Comparison of ENCODE assay signal across 9 cellular contexts in the genomic region with DNA sequence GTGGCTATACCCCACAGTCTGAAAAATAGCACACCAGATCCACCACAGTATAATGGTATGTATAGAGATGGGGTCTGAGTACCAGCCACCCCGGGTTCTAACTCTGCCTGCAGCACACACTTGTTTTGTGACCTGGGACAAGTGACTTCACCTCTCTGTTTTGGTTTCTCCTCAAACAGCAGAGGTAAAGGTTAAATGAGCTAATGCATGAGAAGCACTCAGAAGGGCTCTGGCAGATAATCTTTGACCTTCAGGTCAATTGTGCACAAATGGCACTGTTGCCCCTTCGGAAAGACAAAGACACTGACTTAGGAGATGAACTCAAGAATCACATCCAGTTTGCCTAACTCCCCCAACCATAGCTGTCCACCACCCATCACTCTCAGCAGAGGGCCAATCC. TPM values are rescaled to one million over a fixed set of nuclear protein-coding genes. Genes with fewer than 3 reads are reported as not detected.
DNase-seq lines count a peak whose midpoint lies in the region; ATAC-seq and TF ChIP-seq lines count a peak whose summit lies in the region.
"Had no signal": no experiment of that assay in that cellular context is flagged by ENCODE, and none has a peak within 500 bp of the region (broad histone marks: within the 10 kb centered on the region; RNA-seq: fewer than 3 reads in every experiment).

No MANE protein-coding gene starts in this region.

- H3K27ac ChIP-seq in CD4-positive, alpha-beta memory T cell (ENCODE audit: low read depth, low read length): peak overlapping the region; percentile 63
- H3K27ac ChIP-seq in RWPE1 (0 out of 2 replicates have a peak overlapping the region, but pooled peaks have one; percentile 12), psoas muscle (peak overlapping the region; percentile 100)

- no peaks in the 10 kb centered on the region for H3K27me3 Mint-ChIP-seq in CD4-positive, alpha-beta memory T cell
- H3K27me3 Mint-ChIP-seq in effector memory CD8-positive, alpha-beta T cell: no peaks in the 10 kb centered on the region

- POLR2A ChIA-PET in CD4-positive, alpha-beta memory T cell (lab: Charles Lee; ENCODE audit: partially characterized antibody): interaction anchor here (1.0 to 11.4 kb wide), 4 partner anchors 11 to 139 kb away, joined by 3 to 307 read pairs (median 56); no protein-coding TSS in a partner anchor
- POLR2A ChIA-PET in RWPE1 (lab: Yijun Ruan, JAX; ENCODE audit: low non-redundant PET): no interaction called here

- H3K4me3 ChIP-seq in CD4-positive, alpha-beta memory T cell (ENCODE audit: low read length in 2 of 2): no peak overlapping the region
- H3K4me3 ChIP-seq in psoas muscle: no peak overlapping the region

- no peak for DNase-seq in CD4-positive, alpha-beta memory T cell
- DNase-seq in RWPE1 (ENCODE audit: low spot score): no peak
- no peak for DNase-seq in effector memory CD8-positive, alpha-beta T cell
- DNase-seq in psoas muscle: peak in 1 of 2 donors; percentile 0
- DNase-seq in MV-4-11 (lab: John Stamatoyannopoulos, UW): no peak
- DNase-seq in left lobe of liver (ENCODE audit: low spot score): no peak
- DNase-seq in amniotic stem cell (lab: John Stamatoyannopoulos, UW): no peak
- DNase-seq: NCI-H1436 treated with DMSO at 0.1 percent for 48 hours had no signal

- peaks cover 10 to 30% of the 10 kb centered on the region in 2 donors for H3K36me3 Mint-ChIP-seq in CD4-positive, alpha-beta memory T cell
- H3K36me3 Mint-ChIP-seq in effector memory CD8-positive, alpha-beta T cell (ENCODE audit: insufficient read depth): peaks cover 17% of the 10 kb centered on the region

- ATAC-seq in effector memory CD8-positive, alpha-beta T cell (replicated peaks): no peak
- ATAC-seq in psoas muscle: no peak
- ATAC-seq in HG03039 (IDR thresholded peaks at IDR 0.05; ENCODE audit: unreplicated experiment): no peak
- no peak for ATAC-seq in left lobe of liver

- no peaks in the 10 kb centered on the region for H3K36me3 ChIP-seq in CD4-positive, alpha-beta memory T cell (ENCODE audit: insufficient read depth, low read length)
- H3K36me3 ChIP-seq in psoas muscle (ENCODE audit: insufficient read depth in 1 of 2, low read depth in 1 of 2): no peaks in the 10 kb centered on the region

- intact Hi-C loops in CD4-positive, alpha-beta memory T cell (cut with micrococcal nuclease): no loop called here
- intact Hi-C loops in psoas muscle (cut with DNase I): no loop called here

- H3K4me1 Mint-ChIP-seq in CD4-positive, alpha-beta memory T cell: peaks cover 46 to 84% (median 63%) of the 10 kb centered on the region in 4 donors
- peaks cover 40 to 56% of the 10 kb centered on the region in 2 donors for H3K4me1 Mint-ChIP-seq in effector memory CD8-positive, alpha-beta T cell (ENCODE audit: low read depth in 2 of 2)

- 62 to 69% (median 65%) methylated on average over 2 of the region's 2 CpGs for WGBS in psoas muscle, 3 donors

- H3K9me3 ChIP-seq in CD4-positive, alpha-beta memory T cell (ENCODE audit: control insufficient read depth in 1 of 2, low read length in 2 of 2): no peaks in the 10 kb centered on the region
- H3K9me3 ChIP-seq in psoas muscle: no peaks in the 10 kb centered on the region

- H3K9me3 Mint-ChIP-seq in CD4-positive, alpha-beta memory T cell: no peaks in the 10 kb centered on the region
- H3K9me3 Mint-ChIP-seq in effector memory CD8-positive, alpha-beta T cell: no peaks in the 10 kb centered on the region

- H3K4me3 Mint-ChIP-seq in CD4-positive, alpha-beta memory T cell: peak overlapping the region in 3 of 8 donors; percentile 36 to 99 (median 40)
- H3K4me3 Mint-ChIP-seq in effector memory CD8-positive, alpha-beta T cell: no peak overlapping the region

- peaks cover 67% of the 10 kb centered on the region for H3K4me1 ChIP-seq in CD4-positive, alpha-beta memory T cell (ENCODE audit: insufficient read depth, low read length)
- H3K4me1 ChIP-seq in psoas muscle: peaks cover 88% of the 10 kb centered on the region

- H3K27ac Mint-ChIP-seq in CD4-positive, alpha-beta memory T cell: peak overlapping the region; percentile 48 to 99 (median 87)
- peak overlapping the region; percentile 99 for H3K27ac Mint-ChIP-seq in effector memory CD8-positive, alpha-beta T cell

- CTCF ChIA-PET in CD4-positive, alpha-beta memory T cell (lab: Charles Lee; ENCODE audit: partially characterized antibody): interaction anchor here (1.1 to 9.0 kb wide), 2 partner anchors 20 to 25 kb away, joined by 3 to 83 read pairs; no protein-coding TSS in a partner anchor
- CTCF ChIA-PET in RWPE1 (lab: Yijun Ruan, JAX): interaction anchor here (0.6 kb wide), 1 partner anchor 20 kb away, joined by 3 read pairs; no protein-coding TSS in a partner anchor

- no peaks in the 10 kb centered on the region for H3K27me3 ChIP-seq in CD4-positive, alpha-beta memory T cell (ENCODE audit: insufficient read depth, low read length)
- no peaks in the 10 kb centered on the region for H3K27me3 ChIP-seq in psoas muscle (ENCODE audit: insufficient read depth in 3 of 3, low read length in 2 of 3)

- TF ChIP-seq CTCF in RWPE1 (conservative IDR thresholded peaks at IDR 0.05; ENCODE audit: low read depth) (no peak), psoas muscle (IDR thresholded peaks at IDR 0.05) (no peak)

RNA-seq across cellular contexts. Expression of gene ZC3H4, which starts 7.7 kb away (rescaled TPM):
- 10 to 100 TPM; 74.8 to 75.7 TPM for total RNA-seq in CD4-positive, alpha-beta memory T cell
- polyA plus RNA-seq in CD4-positive, alpha-beta memory T cell: 1 to 10 TPM in 1 of 2 donors, under 1 TPM in 1; 0.33 to 3.4 TPM
- total RNA-seq in psoas muscle (10 to 100 TPM; 24.3 to 35.8 (median 28.5) TPM), left lobe of liver (18.5 TPM)
- polyA plus RNA-seq in psoas muscle: 10 to 100 TPM in 1 of 3 donors, 1 to 10 TPM in 2; 4.4 to 15.2 (median 5.1) TPM

RNA-seq across cellular contexts. Expression of gene SAE1, which starts 24.8 kb away (rescaled TPM):
- total RNA-seq in CD4-positive, alpha-beta memory T cell: 10 to 100 TPM; 35.3 to 36.0 TPM
- 100 to 1,000 TPM; 107 to 182 TPM for polyA plus RNA-seq in CD4-positive, alpha-beta memory T cell
- total RNA-seq in psoas muscle: 10 to 100 TPM; 37.8 to 55.8 (median 41.5) TPM
- 10 to 100 TPM; 30.7 to 63.4 (median 62.0) TPM for polyA plus RNA-seq in psoas muscle
- 22.0 TPM for total RNA-seq in left lobe of liver

RNA-seq across cellular contexts. Expression of gene TMEM160, which starts 57.5 kb away (rescaled TPM):
- total RNA-seq in CD4-positive, alpha-beta memory T cell: 10 to 100 TPM; 34.1 to 36.0 TPM
- polyA plus RNA-seq in CD4-positive, alpha-beta memory T cell: 100 to 1,000 TPM; 112 to 133 TPM
- 10 to 100 TPM; 19.7 to 31.4 (median 25.4) TPM for total RNA-seq in psoas muscle
- 10 to 100 TPM in 1 of 3 donors, 1 to 10 TPM in 2; 5.9 to 44.1 (median 7.3) TPM for polyA plus RNA-seq in psoas muscle
- 19.2 TPM for total RNA-seq in left lobe of liver

Comparison
In these comparisons a context has a peak if more than half of its experiments do, and no peak if none do; other contexts are left out.
1. H3K27ac ChIP-seq: peak in every context shown above with its lines; median percentile 100 in psoas muscle; 63 in CD4-positive, alpha-beta memory T cell; 12 in RWPE1.